In the genomic region with DNA sequence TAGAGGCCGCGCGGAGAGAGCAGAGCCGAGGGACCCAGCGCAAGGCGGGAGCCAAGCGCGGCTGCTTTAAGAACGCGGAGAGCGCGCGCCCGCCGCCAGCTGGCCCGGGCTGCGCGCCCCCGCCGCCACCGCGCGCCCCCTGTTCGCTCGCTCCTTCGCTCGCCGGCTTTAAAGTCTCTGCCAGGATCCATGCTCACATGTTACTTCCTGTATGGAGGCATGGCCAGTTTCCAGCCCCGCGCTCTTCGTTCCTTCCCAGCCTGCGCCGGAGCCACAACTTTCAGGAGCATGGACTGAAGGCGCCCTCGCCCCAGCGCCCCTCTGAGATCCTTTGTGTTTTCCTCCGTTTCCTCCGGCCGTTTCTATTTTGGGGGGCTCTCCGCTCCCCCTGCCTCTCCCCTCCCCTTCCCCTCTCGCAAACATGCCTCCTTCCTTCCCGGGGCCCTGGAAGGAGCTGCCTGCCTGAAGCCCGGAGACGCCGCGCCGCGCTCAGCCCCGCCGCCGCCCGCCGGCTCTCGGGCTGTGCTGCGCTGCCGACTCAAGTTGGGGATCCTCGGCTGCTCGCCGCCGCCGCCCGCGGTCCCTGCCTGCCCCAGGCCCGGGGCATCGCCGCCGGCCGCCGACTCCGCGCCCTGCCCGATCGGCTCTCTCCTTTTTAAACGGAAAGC, we compare ENCODE assay signal across 2 cellular contexts.
TF ChIP-seq lines count a peak whose summit lies in the region.

A gene (plus strand): TSS at position 198 of the 668 bp plus-strand sequence. CDS start 717 bp downstream, outside the sequence.

TF ChIP-seq in SK-N-SH treated with all-trans-retinoic acid at 6 μM for 48 hours, 23 proteins besides CTCF, POLR2A, EP300 and RAD21:
- TF ChIP-seq, protein P1, sequence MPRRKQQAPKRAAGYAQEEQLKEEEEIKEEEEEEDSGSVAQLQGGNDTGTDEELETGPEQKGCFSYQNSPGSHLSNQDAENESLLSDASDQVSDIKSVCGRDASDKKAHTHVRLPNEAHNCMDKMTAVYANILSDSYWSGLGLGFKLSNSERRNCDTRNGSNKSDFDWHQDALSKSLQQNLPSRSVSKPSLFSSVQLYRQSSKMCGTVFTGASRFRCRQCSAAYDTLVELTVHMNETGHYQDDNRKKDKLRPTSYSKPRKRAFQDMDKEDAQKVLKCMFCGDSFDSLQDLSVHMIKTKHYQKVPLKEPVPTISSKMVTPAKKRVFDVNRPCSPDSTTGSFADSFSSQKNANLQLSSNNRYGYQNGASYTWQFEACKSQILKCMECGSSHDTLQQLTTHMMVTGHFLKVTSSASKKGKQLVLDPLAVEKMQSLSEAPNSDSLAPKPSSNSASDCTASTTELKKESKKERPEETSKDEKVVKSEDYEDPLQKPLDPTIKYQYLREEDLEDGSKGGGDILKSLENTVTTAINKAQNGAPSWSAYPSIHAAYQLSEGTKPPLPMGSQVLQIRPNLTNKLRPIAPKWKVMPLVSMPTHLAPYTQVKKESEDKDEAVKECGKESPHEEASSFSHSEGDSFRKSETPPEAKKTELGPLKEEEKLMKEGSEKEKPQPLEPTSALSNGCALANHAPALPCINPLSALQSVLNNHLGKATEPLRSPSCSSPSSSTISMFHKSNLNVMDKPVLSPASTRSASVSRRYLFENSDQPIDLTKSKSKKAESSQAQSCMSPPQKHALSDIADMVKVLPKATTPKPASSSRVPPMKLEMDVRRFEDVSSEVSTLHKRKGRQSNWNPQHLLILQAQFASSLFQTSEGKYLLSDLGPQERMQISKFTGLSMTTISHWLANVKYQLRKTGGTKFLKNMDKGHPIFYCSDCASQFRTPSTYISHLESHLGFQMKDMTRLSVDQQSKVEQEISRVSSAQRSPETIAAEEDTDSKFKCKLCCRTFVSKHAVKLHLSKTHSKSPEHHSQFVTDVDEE (CRISPR knock-in tag; IDR thresholded peaks at IDR 0.05) = peak; percentile 73
- TF ChIP-seq SNAI2 (CRISPR knock-in tag; IDR thresholded peaks at IDR 0.05) (peak; percentile 88; the same call in 1 of the 2 replicates), CSDC2 (CRISPR knock-in tag; IDR thresholded peaks at IDR 0.05) (peak; percentile 69; the same call in 1 of the 2 replicates), ZC3H10 (CRISPR knock-in tag; IDR thresholded peaks at IDR 0.05) (no peak), GLIS3 (CRISPR knock-in tag; IDR thresholded peaks at IDR 0.05) (no peak), ZFP3 (CRISPR knock-in tag; IDR thresholded peaks at IDR 0.05) (peak; percentile 49; the same call in 1 of the 2 replicates)

TF ChIP-seq in HepG2, 621 proteins besides CTCF, POLR2A, EP300 and RAD21 (continued from another document and continues in another):
- no peak for TF ChIP-seq NPAS2 (CRISPR knock-in tag; IDR thresholded peaks at IDR 0.05; ENCODE audit: borderline replicate concordance)
- TF ChIP-seq HOXA9 (CRISPR knock-in tag; IDR thresholded peaks at IDR 0.05; ENCODE audit: borderline replicate concordance) = no peak
- TF ChIP-seq FOXA3 (CRISPR knock-in tag; IDR thresholded peaks at IDR 0.05) = 0 out of 2 replicates have a peak, but pooled peaks have one; percentile 22
- no peak for TF ChIP-seq HCFC1 (IDR thresholded peaks at IDR 0.05; ENCODE audit: low read depth, low read length)
- TF ChIP-seq, protein P2, sequence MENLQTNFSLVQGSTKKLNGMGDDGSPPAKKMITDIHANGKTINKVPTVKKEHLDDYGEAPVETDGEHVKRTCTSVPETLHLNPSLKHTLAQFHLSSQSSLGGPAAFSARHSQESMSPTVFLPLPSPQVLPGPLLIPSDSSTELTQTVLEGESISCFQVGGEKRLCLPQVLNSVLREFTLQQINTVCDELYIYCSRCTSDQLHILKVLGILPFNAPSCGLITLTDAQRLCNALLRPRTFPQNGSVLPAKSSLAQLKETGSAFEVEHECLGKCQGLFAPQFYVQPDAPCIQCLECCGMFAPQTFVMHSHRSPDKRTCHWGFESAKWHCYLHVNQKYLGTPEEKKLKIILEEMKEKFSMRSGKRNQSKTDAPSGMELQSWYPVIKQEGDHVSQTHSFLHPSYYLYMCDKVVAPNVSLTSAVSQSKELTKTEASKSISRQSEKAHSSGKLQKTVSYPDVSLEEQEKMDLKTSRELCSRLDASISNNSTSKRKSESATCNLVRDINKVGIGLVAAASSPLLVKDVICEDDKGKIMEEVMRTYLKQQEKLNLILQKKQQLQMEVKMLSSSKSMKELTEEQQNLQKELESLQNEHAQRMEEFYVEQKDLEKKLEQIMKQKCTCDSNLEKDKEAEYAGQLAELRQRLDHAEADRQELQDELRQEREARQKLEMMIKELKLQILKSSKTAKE (CRISPR knock-in tag; IDR thresholded peaks at IDR 0.05; ENCODE audit: borderline replicate concordance) = no peak
- no peak for TF ChIP-seq FOSL1 (CRISPR knock-in tag; IDR thresholded peaks at IDR 0.05; ENCODE audit: borderline replicate concordance)
- no peak for TF ChIP-seq NCOA1 (CRISPR knock-in tag; IDR thresholded peaks at IDR 0.05)
- TF ChIP-seq, protein P3, sequence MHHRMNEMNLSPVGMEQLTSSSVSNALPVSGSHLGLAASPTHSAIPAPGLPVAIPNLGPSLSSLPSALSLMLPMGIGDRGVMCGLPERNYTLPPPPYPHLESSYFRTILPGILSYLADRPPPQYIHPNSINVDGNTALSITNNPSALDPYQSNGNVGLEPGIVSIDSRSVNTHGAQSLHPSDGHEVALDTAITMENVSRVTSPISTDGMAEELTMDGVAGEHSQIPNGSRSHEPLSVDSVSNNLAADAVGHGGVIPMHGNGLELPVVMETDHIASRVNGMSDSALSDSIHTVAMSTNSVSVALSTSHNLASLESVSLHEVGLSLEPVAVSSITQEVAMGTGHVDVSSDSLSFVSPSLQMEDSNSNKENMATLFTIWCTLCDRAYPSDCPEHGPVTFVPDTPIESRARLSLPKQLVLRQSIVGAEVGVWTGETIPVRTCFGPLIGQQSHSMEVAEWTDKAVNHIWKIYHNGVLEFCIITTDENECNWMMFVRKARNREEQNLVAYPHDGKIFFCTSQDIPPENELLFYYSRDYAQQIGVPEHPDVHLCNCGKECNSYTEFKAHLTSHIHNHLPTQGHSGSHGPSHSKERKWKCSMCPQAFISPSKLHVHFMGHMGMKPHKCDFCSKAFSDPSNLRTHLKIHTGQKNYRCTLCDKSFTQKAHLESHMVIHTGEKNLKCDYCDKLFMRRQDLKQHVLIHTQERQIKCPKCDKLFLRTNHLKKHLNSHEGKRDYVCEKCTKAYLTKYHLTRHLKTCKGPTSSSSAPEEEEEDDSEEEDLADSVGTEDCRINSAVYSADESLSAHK (CRISPR knock-in tag; IDR thresholded peaks at IDR 0.05; ENCODE audit: borderline replicate concordance) = no peak
- no peak for TF ChIP-seq ZNF260 (CRISPR knock-in tag; IDR thresholded peaks at IDR 0.05; ENCODE audit: borderline replicate concordance, low read depth)
- TF ChIP-seq, protein P4, sequence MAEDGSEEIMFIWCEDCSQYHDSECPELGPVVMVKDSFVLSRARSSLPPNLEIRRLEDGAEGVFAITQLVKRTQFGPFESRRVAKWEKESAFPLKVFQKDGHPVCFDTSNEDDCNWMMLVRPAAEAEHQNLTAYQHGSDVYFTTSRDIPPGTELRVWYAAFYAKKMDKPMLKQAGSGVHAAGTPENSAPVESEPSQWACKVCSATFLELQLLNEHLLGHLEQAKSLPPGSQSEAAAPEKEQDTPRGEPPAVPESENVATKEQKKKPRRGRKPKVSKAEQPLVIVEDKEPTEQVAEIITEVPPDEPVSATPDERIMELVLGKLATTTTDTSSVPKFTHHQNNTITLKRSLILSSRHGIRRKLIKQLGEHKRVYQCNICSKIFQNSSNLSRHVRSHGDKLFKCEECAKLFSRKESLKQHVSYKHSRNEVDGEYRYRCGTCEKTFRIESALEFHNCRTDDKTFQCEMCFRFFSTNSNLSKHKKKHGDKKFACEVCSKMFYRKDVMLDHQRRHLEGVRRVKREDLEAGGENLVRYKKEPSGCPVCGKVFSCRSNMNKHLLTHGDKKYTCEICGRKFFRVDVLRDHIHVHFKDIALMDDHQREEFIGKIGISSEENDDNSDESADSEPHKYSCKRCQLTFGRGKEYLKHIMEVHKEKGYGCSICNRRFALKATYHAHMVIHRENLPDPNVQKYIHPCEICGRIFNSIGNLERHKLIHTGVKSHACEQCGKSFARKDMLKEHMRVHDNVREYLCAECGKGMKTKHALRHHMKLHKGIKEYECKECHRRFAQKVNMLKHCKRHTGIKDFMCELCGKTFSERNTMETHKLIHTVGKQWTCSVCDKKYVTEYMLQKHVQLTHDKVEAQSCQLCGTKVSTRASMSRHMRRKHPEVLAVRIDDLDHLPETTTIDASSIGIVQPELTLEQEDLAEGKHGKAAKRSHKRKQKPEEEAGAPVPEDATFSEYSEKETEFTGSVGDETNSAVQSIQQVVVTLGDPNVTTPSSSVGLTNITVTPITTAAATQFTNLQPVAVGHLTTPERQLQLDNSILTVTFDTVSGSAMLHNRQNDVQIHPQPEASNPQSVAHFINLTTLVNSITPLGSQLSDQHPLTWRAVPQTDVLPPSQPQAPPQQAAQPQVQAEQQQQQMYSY (CRISPR knock-in tag; IDR thresholded peaks at IDR 0.05) = no peak
- TF ChIP-seq ZNF326 (CRISPR knock-in tag; IDR thresholded peaks at IDR 0.05; ENCODE audit: borderline replicate concordance) = no peak
- peak; percentile 16; the same call in 1 of the 2 replicates for TF ChIP-seq HOXA5 (CRISPR knock-in tag; IDR thresholded peaks at IDR 0.05)
- TF ChIP-seq KDM3A (CRISPR knock-in tag; IDR thresholded peaks at IDR 0.05; ENCODE audit: low read depth) = no peak; the same call in 1 of the 2 replicates
- TF ChIP-seq, protein P5, sequence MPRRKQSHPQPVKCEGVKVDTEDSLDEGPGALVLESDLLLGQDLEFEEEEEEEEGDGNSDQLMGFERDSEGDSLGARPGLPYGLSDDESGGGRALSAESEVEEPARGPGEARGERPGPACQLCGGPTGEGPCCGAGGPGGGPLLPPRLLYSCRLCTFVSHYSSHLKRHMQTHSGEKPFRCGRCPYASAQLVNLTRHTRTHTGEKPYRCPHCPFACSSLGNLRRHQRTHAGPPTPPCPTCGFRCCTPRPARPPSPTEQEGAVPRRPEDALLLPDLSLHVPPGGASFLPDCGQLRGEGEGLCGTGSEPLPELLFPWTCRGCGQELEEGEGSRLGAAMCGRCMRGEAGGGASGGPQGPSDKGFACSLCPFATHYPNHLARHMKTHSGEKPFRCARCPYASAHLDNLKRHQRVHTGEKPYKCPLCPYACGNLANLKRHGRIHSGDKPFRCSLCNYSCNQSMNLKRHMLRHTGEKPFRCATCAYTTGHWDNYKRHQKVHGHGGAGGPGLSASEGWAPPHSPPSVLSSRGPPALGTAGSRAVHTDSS (CRISPR knock-in tag; conservative IDR thresholded peaks at IDR 0.05) = no peak
- TF ChIP-seq ZNF766 (CRISPR knock-in tag; IDR thresholded peaks at IDR 0.05; ENCODE audit: borderline replicate concordance) = peak; percentile 73; the same call in 1 of the 2 replicates
- TF ChIP-seq GABPB1 (CRISPR knock-in tag; IDR thresholded peaks at IDR 0.05) = peak; percentile 73
- TF ChIP-seq YY1 (IDR thresholded peaks at IDR 0.05; ENCODE audit: insufficient read depth, insufficient replicate concordance, low read depth, low read length) = peak; percentile 71
- TF ChIP-seq HNRNPK (IDR thresholded peaks at IDR 0.05; ENCODE audit: low read depth, low read length, poor library complexity, severe bottlenecking) = peak; percentile 76
- TF ChIP-seq, protein P6, sequence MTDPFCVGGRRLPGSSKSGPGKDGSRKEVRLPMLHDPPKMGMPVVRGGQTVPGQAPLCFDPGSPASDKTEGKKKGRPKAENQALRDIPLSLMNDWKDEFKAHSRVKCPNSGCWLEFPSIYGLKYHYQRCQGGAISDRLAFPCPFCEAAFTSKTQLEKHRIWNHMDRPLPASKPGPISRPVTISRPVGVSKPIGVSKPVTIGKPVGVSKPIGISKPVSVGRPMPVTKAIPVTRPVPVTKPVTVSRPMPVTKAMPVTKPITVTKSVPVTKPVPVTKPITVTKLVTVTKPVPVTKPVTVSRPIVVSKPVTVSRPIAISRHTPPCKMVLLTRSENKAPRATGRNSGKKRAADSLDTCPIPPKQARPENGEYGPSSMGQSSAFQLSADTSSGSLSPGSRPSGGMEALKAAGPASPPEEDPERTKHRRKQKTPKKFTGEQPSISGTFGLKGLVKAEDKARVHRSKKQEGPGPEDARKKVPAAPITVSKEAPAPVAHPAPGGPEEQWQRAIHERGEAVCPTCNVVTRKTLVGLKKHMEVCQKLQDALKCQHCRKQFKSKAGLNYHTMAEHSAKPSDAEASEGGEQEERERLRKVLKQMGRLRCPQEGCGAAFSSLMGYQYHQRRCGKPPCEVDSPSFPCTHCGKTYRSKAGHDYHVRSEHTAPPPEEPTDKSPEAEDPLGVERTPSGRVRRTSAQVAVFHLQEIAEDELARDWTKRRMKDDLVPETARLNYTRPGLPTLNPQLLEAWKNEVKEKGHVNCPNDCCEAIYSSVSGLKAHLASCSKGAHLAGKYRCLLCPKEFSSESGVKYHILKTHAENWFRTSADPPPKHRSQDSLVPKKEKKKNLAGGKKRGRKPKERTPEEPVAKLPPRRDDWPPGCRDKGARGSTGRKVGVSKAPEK (CRISPR knock-in tag; IDR thresholded peaks at IDR 0.05; ENCODE audit: borderline replicate concordance) = no peak
- TF ChIP-seq ISX (CRISPR knock-in tag; conservative IDR thresholded peaks at IDR 0.05) = no peak; the same call in 1 of the 2 replicates
- TF ChIP-seq ATF7-NPFF (CRISPR knock-in tag; IDR thresholded peaks at IDR 0.05; ENCODE audit: low read depth) = 0 out of 2 replicates have a peak, but pooled peaks have one; percentile 73
- no peak for TF ChIP-seq RFX5 (IDR thresholded peaks at IDR 0.05; ENCODE audit: low read depth, low read length)
- TF ChIP-seq SOX13 (IDR thresholded peaks at IDR 0.05) = no peak
- TF ChIP-seq SOX13 (CRISPR knock-in tag; conservative IDR thresholded peaks at IDR 0.05 in 1 of 2, IDR thresholded peaks at IDR 0.05 in 1 of 2) = 0 out of 4 replicates have a peak, but pooled peaks of 1 of the 2 experiments have one; percentile 23
- TF ChIP-seq NR2F6 (IDR thresholded peaks at IDR 0.05) = no peak
- 0 out of 2 replicates have a peak, but pooled peaks have one; percentile 30 for TF ChIP-seq NR2F6 (CRISPR knock-in tag; IDR thresholded peaks at IDR 0.05)
- TF ChIP-seq, protein P7, sequence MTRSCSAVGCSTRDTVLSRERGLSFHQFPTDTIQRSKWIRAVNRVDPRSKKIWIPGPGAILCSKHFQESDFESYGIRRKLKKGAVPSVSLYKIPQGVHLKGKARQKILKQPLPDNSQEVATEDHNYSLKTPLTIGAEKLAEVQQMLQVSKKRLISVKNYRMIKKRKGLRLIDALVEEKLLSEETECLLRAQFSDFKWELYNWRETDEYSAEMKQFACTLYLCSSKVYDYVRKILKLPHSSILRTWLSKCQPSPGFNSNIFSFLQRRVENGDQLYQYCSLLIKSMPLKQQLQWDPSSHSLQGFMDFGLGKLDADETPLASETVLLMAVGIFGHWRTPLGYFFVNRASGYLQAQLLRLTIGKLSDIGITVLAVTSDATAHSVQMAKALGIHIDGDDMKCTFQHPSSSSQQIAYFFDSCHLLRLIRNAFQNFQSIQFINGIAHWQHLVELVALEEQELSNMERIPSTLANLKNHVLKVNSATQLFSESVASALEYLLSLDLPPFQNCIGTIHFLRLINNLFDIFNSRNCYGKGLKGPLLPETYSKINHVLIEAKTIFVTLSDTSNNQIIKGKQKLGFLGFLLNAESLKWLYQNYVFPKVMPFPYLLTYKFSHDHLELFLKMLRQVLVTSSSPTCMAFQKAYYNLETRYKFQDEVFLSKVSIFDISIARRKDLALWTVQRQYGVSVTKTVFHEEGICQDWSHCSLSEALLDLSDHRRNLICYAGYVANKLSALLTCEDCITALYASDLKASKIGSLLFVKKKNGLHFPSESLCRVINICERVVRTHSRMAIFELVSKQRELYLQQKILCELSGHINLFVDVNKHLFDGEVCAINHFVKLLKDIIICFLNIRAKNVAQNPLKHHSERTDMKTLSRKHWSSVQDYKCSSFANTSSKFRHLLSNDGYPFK (CRISPR knock-in tag; IDR thresholded peaks at IDR 0.05; ENCODE audit: borderline replicate concordance) = no peak
- peak; percentile 90 for TF ChIP-seq ZNF607 (CRISPR knock-in tag; IDR thresholded peaks at IDR 0.05; ENCODE audit: borderline replicate concordance)
- TF ChIP-seq, protein P8, sequence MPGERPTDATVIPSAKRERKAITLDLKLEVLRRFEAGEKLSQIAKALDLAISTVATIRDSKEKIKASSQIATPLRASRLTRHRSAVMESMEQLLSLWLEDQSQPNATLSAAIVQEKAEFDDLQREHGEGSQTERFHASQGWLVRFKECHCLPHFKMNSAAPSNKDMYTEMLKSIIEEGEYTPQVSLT (CRISPR knock-in tag; IDR thresholded peaks at IDR 0.05; ENCODE audit: borderline replicate concordance, low read depth) = no peak; the same call in 1 of the 2 replicates
